Comparison of ENCODE assay signal across 8 cellular contexts in genomic region chr9:114366334-114367128, GRCh38. TPM values are rescaled to one million over a fixed set of nuclear protein-coding genes. Genes with fewer than 3 reads are reported as not detected.
DNase-seq lines count a peak whose midpoint lies in the region; ATAC-seq lines count a peak whose summit lies in the region.

No MANE protein-coding gene starts in this region.

- peaks cover 20% of the 10 kb centered on the region for H3K36me3 ChIP-seq in SJSA1

- no peak for DNase-seq in left cardiac atrium
- no peak for DNase-seq in right cardiac atrium
- peak; percentile 61 to 81 for DNase-seq in SJSA1 (ENCODE audit: low read depth in 1 of 2, low spot score in 2 of 2)
- DNase-seq in fibroblast of peridontal ligament (ENCODE audit: extremely low read depth) = peak; percentile 96
- peak; percentile 35 to 75 for DNase-seq in stimulated activated naive CD8-positive, alpha-beta T cell treated with anti-CD3 and anti-CD28 coated beads, Interleukin-15, amount 100 ng/mL, for 72 hours
- DNase-seq in NCI-H2029 treated with DMSO at 0.1 percent for 48 hours (lab: John Stamatoyannopoulos, UW) = no peak

- ATAC-seq in left cardiac atrium = peak; percentile 20 to 34
- no peak for ATAC-seq in right cardiac atrium
- ATAC-seq in HG03066 (IDR thresholded peaks at IDR 0.05; ENCODE audit: low read depth, unreplicated experiment) = peak; percentile 63
- peak; percentile 78 for ATAC-seq in stimulated activated naive CD8-positive, alpha-beta T cell treated with anti-CD3 and anti-CD28 coated beads, Interleukin-15, amount 100 ng/mL, for 72 hours
- ATAC-seq in HG02840 (IDR thresholded peaks at IDR 0.05; ENCODE audit: low FRiP score, unreplicated experiment) = no peak

- H3K9me3 ChIP-seq in right cardiac atrium (ENCODE audit: control insufficient read depth, low read length) (no peaks in the 10 kb centered on the region), SJSA1 (replicated peaks) (no peaks in the 10 kb centered on the region)

- H3K4me1 ChIP-seq in right cardiac atrium (ENCODE audit: control insufficient read depth, insufficient read depth, low read length) (no peaks in the 10 kb centered on the region), SJSA1 (replicated peaks) (peaks cover 24% of the 10 kb centered on the region)

- peak overlapping the region; percentile 95 to 97 for H3K27ac Mint-ChIP-seq in stimulated activated naive CD8-positive, alpha-beta T cell treated with anti-CD3 and anti-CD28 coated beads, Interleukin-15, amount 100 ng/mL, for 72 hours

- H3K27me3 ChIP-seq in right cardiac atrium (ENCODE audit: control insufficient read depth, insufficient read depth) (no peaks in the 10 kb centered on the region), SJSA1 (replicated peaks) (no peaks in the 10 kb centered on the region)

- peak overlapping the region; percentile 16 to 62 for H3K4me3 Mint-ChIP-seq in stimulated activated naive CD8-positive, alpha-beta T cell treated with anti-CD3 and anti-CD28 coated beads, Interleukin-15, amount 100 ng/mL, for 72 hours

- H3K9me3 Mint-ChIP-seq in stimulated activated naive CD8-positive, alpha-beta T cell treated with anti-CD3 and anti-CD28 coated beads, Interleukin-15, amount 100 ng/mL, for 72 hours = peaks cover 0 to 5% of the 10 kb centered on the region in 2 donors

- H3K4me1 Mint-ChIP-seq in stimulated activated naive CD8-positive, alpha-beta T cell treated with anti-CD3 and anti-CD28 coated beads, Interleukin-15, amount 100 ng/mL, for 72 hours = peaks cover 89% of the 10 kb centered on the region

- 57% methylated on average over 10 of the region's 10 CpGs for WGBS in right cardiac atrium

- intact Hi-C loops in left cardiac atrium (cut with DNase I) (no loop called here), right cardiac atrium (cut with DNase I) (no loop called here)

- no peaks in the 10 kb centered on the region for H3K27me3 Mint-ChIP-seq in stimulated activated naive CD8-positive, alpha-beta T cell treated with anti-CD3 and anti-CD28 coated beads, Interleukin-15, amount 100 ng/mL, for 72 hours

- no peak overlapping the region for H3K27ac ChIP-seq in right cardiac atrium (ENCODE audit: low read length)
- peak overlapping the region; percentile 34 for H3K27ac ChIP-seq in SJSA1

- H3K4me3 ChIP-seq in right cardiac atrium (ENCODE audit: low read length) (no peak overlapping the region), SJSA1 (no peak overlapping the region)

RNA-seq across cellular contexts. Expression of gene AKNA, which starts 21.3 kb away (rescaled TPM):
- total RNA-seq in left cardiac atrium = 10 to 100 TPM in 1 of 2 donors, 1 to 10 TPM in 1; 9.1 to 13.0 TPM
- total RNA-seq in right cardiac atrium = 10 to 100 TPM in 1 of 4 donors, 1 to 10 TPM in 3; 8.8 to 10.3 (median 8.9) TPM
- polyA plus RNA-seq in right cardiac atrium = 8.4 TPM
- total RNA-seq in SJSA1 (2014; rRNA removed; shearing (Covaris generic)) = 0.47 and 4.8 TPM in 2 replicates

RNA-seq across cellular contexts. Expression of gene ORM2, which starts 36.9 kb away (rescaled TPM):
- 1 to 10 TPM in 1 of 2 donors, not detected in 1; 1.6 TPM for total RNA-seq in left cardiac atrium
- total RNA-seq in right cardiac atrium = not detected
- polyA plus RNA-seq in right cardiac atrium = 0.27 TPM
- total RNA-seq in SJSA1 (2014; rRNA removed; shearing (Covaris generic)) = not detected in 2 replicates

RNA-seq across cellular contexts. Expression of gene ORM1, which starts 43.6 kb away (rescaled TPM):
- total RNA-seq in left cardiac atrium = 1 to 10 TPM in 1 of 2 donors, under 1 TPM in 1; 0.71 to 4.8 TPM
- total RNA-seq in right cardiac atrium = 1 to 10 TPM in 1 of 4 donors, not detected in 3; 2.7 TPM
- 0.70 TPM for polyA plus RNA-seq in right cardiac atrium
- not detected in 2 replicates for total RNA-seq in SJSA1 (2014; rRNA removed; shearing (Covaris generic))

Comparison
In these comparisons a context has a peak if more than half of its experiments do, and no peak if none do; other contexts are left out.
1. ATAC-seq: peak in left cardiac atrium (2 of 2), HG03066 (single experiment) and stimulated activated naive CD8-positive, alpha-beta T cell treated with anti-CD3 and anti-CD28 coated beads, Interleukin-15, amount 100 ng/mL, for 72 hours (single experiment); none in right cardiac atrium (0 of 2) and HG02840 (single experiment).
2. DNase-seq: peak in SJSA1 (2 of 2), fibroblast of peridontal ligament (single experiment) and stimulated activated naive CD8-positive, alpha-beta T cell treated with anti-CD3 and anti-CD28 coated beads, Interleukin-15, amount 100 ng/mL, for 72 hours (2 of 2); none in left cardiac atrium (single experiment), right cardiac atrium (0 of 3) and NCI-H2029 treated with DMSO at 0.1 percent for 48 hours (single experiment).